In genomic region chr2:241819947-241820624, GRCh38 we compare ENCODE assay signal across 11 cellular contexts. TPM values are rescaled to one million over a fixed set of nuclear protein-coding genes. Genes with fewer than 3 reads are reported as not detected.
"Had no signal": no experiment of that assay in that cellular context is flagged by ENCODE, and none has a peak within 500 bp of the region (broad histone marks: within the 10 kb centered on the region; RNA-seq: fewer than 3 reads in every experiment).

No MANE protein-coding gene starts in this region.

RNA-seq across cellular contexts. Expression of gene NEU4, which starts 11.1 kb away (rescaled TPM):
- total RNA-seq: epithelial cell of proximal tubule, fibroblast of lung, foreskin keratinocyte, left ventricle myocardium inferior, pulmonary artery endothelial cell, sciatic nerve had no signal
- polyA plus RNA-seq: fibroblast of lung, foreskin keratinocyte had no signal

RNA-seq across cellular contexts. Expression of gene PDCD1, which starts 38.6 kb away (rescaled TPM):
- total RNA-seq: fibroblast of lung, foreskin keratinocyte, hepatocyte, pulmonary artery endothelial cell, urinary bladder had no signal
- polyA plus RNA-seq: fibroblast of lung, foreskin keratinocyte had no signal

RNA-seq across cellular contexts. Expression of gene GAL3ST2, which starts 43.5 kb away (rescaled TPM):
- total RNA-seq: epithelial cell of proximal tubule, foreskin keratinocyte, left ventricle myocardium inferior, pulmonary artery endothelial cell, sciatic nerve, urinary bladder had no signal
- polyA plus RNA-seq: fibroblast of lung, foreskin keratinocyte, hepatocyte, stomach, urinary bladder had no signal

RNA-seq across cellular contexts. Expression of gene RTP5, which starts 49.4 kb away (rescaled TPM):
- total RNA-seq: colonic mucosa, epithelial cell of proximal tubule, fibroblast of lung, foreskin keratinocyte, hepatocyte, left ventricle myocardium inferior, pulmonary artery endothelial cell, sciatic nerve, urinary bladder had no signal
- polyA plus RNA-seq: fibroblast of lung, foreskin keratinocyte, hepatocyte, ovary had no signal
